ENCODE assay signal across 8 cellular contexts in the genomic region with DNA sequence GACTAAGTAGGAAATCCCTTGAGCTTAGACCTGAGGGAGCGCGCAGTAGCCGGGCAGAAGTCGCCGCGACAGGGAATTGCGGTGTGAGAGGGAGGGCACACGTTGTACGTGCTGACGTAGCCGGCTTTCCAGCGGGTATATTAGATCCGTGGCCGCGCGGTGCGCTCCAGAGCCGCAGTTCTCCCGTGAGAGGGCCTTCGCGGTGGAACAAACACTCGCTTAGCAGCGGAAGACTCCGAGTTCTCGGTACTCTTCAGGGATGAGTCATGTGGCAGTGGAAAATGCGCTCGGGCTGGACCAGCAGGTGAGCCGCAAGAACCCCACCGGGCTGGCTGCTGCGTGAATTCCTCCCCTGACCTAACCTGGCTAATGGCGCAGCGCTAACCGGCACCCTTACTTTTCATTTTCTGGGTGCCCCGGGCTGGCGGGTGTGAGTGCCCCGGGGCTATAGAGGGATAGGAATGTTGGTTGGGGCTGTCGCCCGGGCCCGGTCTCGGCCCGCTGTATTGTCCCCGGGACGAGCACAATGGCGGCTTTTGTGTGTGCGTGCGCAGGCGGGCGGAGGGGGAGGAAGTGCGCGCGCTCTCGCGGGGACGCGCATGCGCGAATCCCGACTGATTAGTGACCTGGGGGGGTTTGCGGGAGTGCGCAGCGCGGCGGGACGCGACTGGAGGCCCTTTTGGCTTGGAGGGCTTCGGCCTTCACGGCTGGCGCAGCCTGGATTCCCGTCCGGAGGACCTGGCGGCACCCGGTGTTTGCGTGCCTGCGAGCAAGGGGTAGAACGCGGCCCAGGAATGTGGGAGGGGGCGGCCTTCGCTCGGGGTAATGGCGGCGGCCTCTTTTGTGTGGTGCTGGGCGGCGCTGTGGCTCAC. TPM values are rescaled to one million over a fixed set of nuclear protein-coding genes. Genes with fewer than 3 reads are reported as not detected.
DNase-seq lines count a peak whose midpoint lies in the region; ATAC-seq and TF ChIP-seq lines count a peak whose summit lies in the region.

DDX3X (plus strand) TSS at position 169 of the 872 bp plus-strand sequence; CDS start at position 260, 91 bp downstream.

- H3K27me3 Mint-ChIP-seq in activated CD4-positive, alpha-beta memory T cell treated with anti-CD3 and anti-CD28 coated beads, Interleukin-2, amount 10 ng/mL, durations not matched to agents 7 days and 5 days: no peaks in the 10 kb centered on the region

- H3K4me1 ChIP-seq in duodenal mucosa (ENCODE audit: control insufficient read depth in 1 of 2, insufficient read depth in 2 of 2, low read length in 2 of 2): peaks cover 2 to 9% of the 10 kb centered on the region in 2 donors
- H3K4me1 ChIP-seq in lower lobe of right lung: peaks cover 24% of the 10 kb centered on the region

- H3K36me3 ChIP-seq in duodenal mucosa (ENCODE audit: control insufficient read depth in 1 of 2, insufficient read depth in 2 of 2, low read length in 2 of 2) (peaks cover 2 to 3% of the 10 kb centered on the region in 2 donors), lower lobe of right lung (peaks cover 12% of the 10 kb centered on the region)

- peak; percentile 18 for TF ChIP-seq CTCF in lower lobe of right lung (IDR thresholded peaks at IDR 0.05)

- H3K9ac ChIP-seq in duodenal mucosa (ENCODE audit: low read depth in 1 of 2, low read length in 2 of 2): peak within 1 kb of the TSS; percentile 99 to 100

- ATAC-seq in GM19025 (IDR thresholded peaks at IDR 0.05; ENCODE audit: low read depth, unreplicated experiment) (peak; percentile 45), HG03378 (IDR thresholded peaks at IDR 0.05; ENCODE audit: unreplicated experiment) (peak; percentile 57), lower lobe of right lung (peak; percentile 89)

- H3K9me3 ChIP-seq in duodenal mucosa (ENCODE audit: control insufficient read depth in 1 of 2, low read length in 2 of 2) (no peaks in the 10 kb centered on the region), lower lobe of right lung (no peaks in the 10 kb centered on the region)

- DNase-seq in Ammon's horn (ENCODE audit: low spot score): peak; percentile 92
- peak; percentile 93 for DNase-seq in NCI-H526 treated with DMSO at 0.1 percent for 48 hours (lab: John Stamatoyannopoulos, UW)
- peak; percentile 86 for DNase-seq in activated CD4-positive, alpha-beta memory T cell treated with anti-CD3 and anti-CD28 coated beads, Interleukin-2, amount 10 ng/mL, durations not matched to agents 7 days and 5 days
- peak; percentile 88 for DNase-seq in lower lobe of right lung
- DNase-seq in stimulated activated CD4-positive, alpha-beta T cell treated with anti-CD3 and anti-CD28 coated beads, TNF-alpha, amount 100 ng/mL, for 24 hours (ENCODE audit: low read depth in 3 of 3): peak; percentile 58 to 77 (median 71)

- peaks cover 41% of the 10 kb centered on the region for H3K4me1 Mint-ChIP-seq in activated CD4-positive, alpha-beta memory T cell treated with anti-CD3 and anti-CD28 coated beads, Interleukin-2, amount 10 ng/mL, durations not matched to agents 7 days and 5 days

- peak within 1 kb of the TSS; percentile 87 for H3K4me3 Mint-ChIP-seq in activated CD4-positive, alpha-beta memory T cell treated with anti-CD3 and anti-CD28 coated beads, Interleukin-2, amount 10 ng/mL, durations not matched to agents 7 days and 5 days

- POLR2A ChIA-PET in activated CD4-positive, alpha-beta memory T cell treated with anti-CD3 and anti-CD28 coated beads, Interleukin-2, amount 10 ng/mL, durations not matched to agents 7 days and 5 days (lab: Charles Lee): interaction anchor here (0.9 to 1.3 kb wide), 13 partner anchors 8 to 1480 kb away, joined by 3 to 34 read pairs (median 3); partner anchors contain the start of gene USP9X

- H3K27me3 ChIP-seq in duodenal mucosa (ENCODE audit: control insufficient read depth in 1 of 2, insufficient read depth in 2 of 2, low read length in 2 of 2) (no peaks in the 10 kb centered on the region), lower lobe of right lung (ENCODE audit: low read depth) (no peaks in the 10 kb centered on the region)

- CTCF ChIA-PET in activated CD4-positive, alpha-beta memory T cell treated with anti-CD3 and anti-CD28 coated beads, Interleukin-2, amount 10 ng/mL, durations not matched to agents 7 days and 5 days (lab: Charles Lee): interaction anchor here (1.0 kb wide), 1 partner anchor 48 kb away, joined by 5 read pairs; no protein-coding TSS in a partner anchor

- H3K9me3 Mint-ChIP-seq in activated CD4-positive, alpha-beta memory T cell treated with anti-CD3 and anti-CD28 coated beads, Interleukin-2, amount 10 ng/mL, durations not matched to agents 7 days and 5 days: no peaks in the 10 kb centered on the region

- H3K36me3 Mint-ChIP-seq in activated CD4-positive, alpha-beta memory T cell treated with anti-CD3 and anti-CD28 coated beads, Interleukin-2, amount 10 ng/mL, durations not matched to agents 7 days and 5 days (ENCODE audit: low read depth): peaks cover 47% of the 10 kb centered on the region

- H3K27ac ChIP-seq in duodenal mucosa (ENCODE audit: low read depth, low read length) (peak within 1 kb of the TSS; percentile 99), lower lobe of right lung (peak within 1 kb of the TSS; percentile 100)

- peak within 1 kb of the TSS; percentile 100 for H3K27ac Mint-ChIP-seq in activated CD4-positive, alpha-beta memory T cell treated with anti-CD3 and anti-CD28 coated beads, Interleukin-2, amount 10 ng/mL, durations not matched to agents 7 days and 5 days

- H3K4me3 ChIP-seq in duodenal mucosa (ENCODE audit: low read depth in 1 of 2, low read length in 2 of 2) (peak within 1 kb of the TSS; percentile 86 to 88), lower lobe of right lung (peak within 1 kb of the TSS; percentile 74)

- intact Hi-C loops in lower lobe of right lung (cut with DNase I): no loop called here

RNA-seq across cellular contexts. Expression of gene DDX3X, which starts in this region (rescaled TPM):
- 100 to 1,000 TPM; 224 to 225 TPM for total RNA-seq in activated CD4-positive, alpha-beta memory T cell treated with anti-CD3 and anti-CD28 coated beads, Interleukin-2, amount 10 ng/mL, durations not matched to agents 7 days and 5 days
- total RNA-seq in lower lobe of right lung: 227 TPM

Comparison
In these comparisons a context has a peak if more than half of its experiments do, and no peak if none do; other contexts are left out.
1. Peak in every context shown above with its lines: DNase-seq, ATAC-seq, H3K4me3 ChIP-seq and H3K27ac ChIP-seq.